10 cellular contexts compared by ENCODE assay signal in genomic region chr17:77438241-77439204, GRCh38.
A peak's percentile ranks its signal among the peaks of the same experiment; 100 is the strongest.
DNase-seq lines count a peak whose midpoint lies in the region; ATAC-seq and TF ChIP-seq lines count a peak whose summit lies in the region.
"Had no signal": no experiment of that assay in that cellular context is flagged by ENCODE, and none has a peak within 500 bp of the region (broad histone marks: within the 10 kb centered on the region; RNA-seq: fewer than 3 reads in every experiment).

No MANE protein-coding gene starts in this region.

- no peak for ATAC-seq in HG02610 (IDR thresholded peaks at IDR 0.05; ENCODE audit: unreplicated experiment)
- ATAC-seq in GM21515 (IDR thresholded peaks at IDR 0.05; ENCODE audit: unreplicated experiment) = no peak

- H3K4me3 ChIP-seq in esophagus muscularis mucosa (no peak overlapping the region), suprapubic skin (no peak overlapping the region)

- H3K4me1 ChIP-seq in esophagus muscularis mucosa = peaks cover 91 to 99% (median 96%) of the 10 kb centered on the region in 4 donors
- peaks cover 96% of the 10 kb centered on the region for H3K4me1 ChIP-seq in suprapubic skin

- H3K9me3 ChIP-seq in esophagus muscularis mucosa (no peaks in the 10 kb centered on the region), suprapubic skin (no peaks in the 10 kb centered on the region)

- TF ChIP-seq EP300 in esophagus muscularis mucosa (IDR thresholded peaks at IDR 0.05) (no peak), suprapubic skin (IDR thresholded peaks at IDR 0.05) (no peak)

- H3K36me3 ChIP-seq in esophagus muscularis mucosa (no peaks in the 10 kb centered on the region), suprapubic skin (no peaks in the 10 kb centered on the region)

- POLR2A ChIA-PET in RWPE1 (lab: Yijun Ruan, JAX; ENCODE audit: low non-redundant PET) = no interaction called here

- CTCF ChIA-PET in RWPE1 (lab: Yijun Ruan, JAX) = interaction anchor here (0.6 to 1.1 kb wide), 3 partner anchors 12 to 178 kb away, joined by 3 read pairs; no protein-coding TSS in a partner anchor

- intact Hi-C loops in esophagus muscularis mucosa (cut with DNase I) = no loop called here

- H3K27ac ChIP-seq in RWPE1 (peak overlapping the region; percentile 70), esophagus muscularis mucosa (replicated peaks in 1 of 4) (peak overlapping the region; percentile 60 to 99 (median 68)), suprapubic skin (peak overlapping the region; percentile 62)

- TF ChIP-seq CTCF in RWPE1 (conservative IDR thresholded peaks at IDR 0.05; ENCODE audit: low read depth) (no peak), esophagus muscularis mucosa (IDR thresholded peaks at IDR 0.05) (no peak), suprapubic skin (IDR thresholded peaks at IDR 0.05) (no peak)

- H3K27me3 ChIP-seq in esophagus muscularis mucosa (no peaks in the 10 kb centered on the region), suprapubic skin (no peaks in the 10 kb centered on the region)

- 65% methylated on average over 10 of the region's 14 CpGs for WGBS in esophagus muscularis mucosa
- WGBS in suprapubic skin = 67% methylated on average over 9 of the region's 14 CpGs

- DNase-seq in activated CD8-positive, alpha-beta memory T cell treated with anti-CD3 and anti-CD28 coated beads, Interleukin-2, amount 50 U/mL, for 48 hours = peak; percentile 50
- no peak for DNase-seq in activated CD8-positive, alpha-beta memory T cell treated with anti-CD3 and anti-CD28 coated beads for 24 hours
- DNase-seq in RWPE1 (ENCODE audit: low spot score) = no peak
- DNase-seq in esophagus muscularis mucosa (ENCODE audit: extremely low spot score) = no peak
- no peak for DNase-seq in suprapubic skin (ENCODE audit: low spot score in 2 of 2)
- DNase-seq in NCI-H2029 treated with DMSO at 0.1 percent for 48 hours (lab: John Stamatoyannopoulos, UW) = no peak
- DNase-seq: GOT3, NCI-H748 treated with DMSO at 0.1 percent for 48 hours had no signal

- TF ChIP-seq POLR2A in esophagus muscularis mucosa (IDR thresholded peaks at IDR 0.05; ENCODE audit: low read depth) (no peak), suprapubic skin (IDR thresholded peaks at IDR 0.05) (no peak)
